ENCODE assay signal across 11 cellular contexts in genomic region chr5:124193371-124193789, GRCh38.
DNase-seq lines count a peak whose midpoint lies in the region; TF ChIP-seq lines count a peak whose summit lies in the region.
"Had no signal": no experiment of that assay in that cellular context is flagged by ENCODE, and none has a peak within 500 bp of the region (broad histone marks: within the 10 kb centered on the region; RNA-seq: fewer than 3 reads in every experiment).

No MANE protein-coding gene starts in this region.

- peak overlapping the region; percentile 11 for H3K27ac ChIP-seq in mammary epithelial cell (ENCODE audit: insufficient read depth, low read depth, low read length)
- H3K27ac ChIP-seq: VCaP had no signal

- POLR2A ChIA-PET in AG04449 (lab: Yijun Ruan, JAX) = no interaction called here

- peak overlapping the region; percentile 67 for H3K4me2 ChIP-seq in mammary epithelial cell (ENCODE audit: insufficient read depth, low read depth, low read length)

- TF ChIP-seq CTCF in AG04449 (IDR thresholded peaks at IDR 0.05; ENCODE audit: insufficient read depth, low read length, missing control alignments) (no peak), mammary epithelial cell (conservative IDR thresholded peaks at IDR 0.05 in 1 of 2, IDR thresholded peaks at IDR 0.05 in 1 of 2; ENCODE audit: extremely low read depth in 1 of 2, insufficient read depth in 1 of 2, low read depth in 1 of 2, low read length in 2 of 2) (no peak), GM10266 (IDR thresholded peaks at IDR 0.05; ENCODE audit: control insufficient read depth, insufficient read depth, low read depth, missing control alignments) (no peak)

- BruUV-seq in mammary epithelial cell (replicated peaks; lab: Mats Ljungman, UMichigan) = no TSS peak

- H3K4me3 ChIP-seq in AG04449 (ENCODE audit: low read depth, low read length) (no peak overlapping the region), mammary epithelial cell (replicated peaks in 1 of 3; ENCODE audit: insufficient read depth in 1 of 3, low read depth in 2 of 3, low read length in 3 of 3) (no peak overlapping the region)

- H3K27me3 ChIP-seq in mammary epithelial cell (ENCODE audit: insufficient read depth, low read length) = no peaks in the 10 kb centered on the region

- in situ Hi-C loops in mammary epithelial cell (cut with MboI; ENCODE audit: low sequenced_read_pairs in 2 of 2) = no loop called here

- H3K9ac ChIP-seq in mammary epithelial cell (ENCODE audit: insufficient read depth, low read length) = no peak overlapping the region

- 27% methylated on average over 4 of the region's 4 CpGs for WGBS in mammary epithelial cell (ENCODE audit: low coverage, missing lambda C conversion rate)

- peak overlapping the region; percentile 63 for H2AFZ ChIP-seq in mammary epithelial cell (ENCODE audit: low read depth, low read length)

- intact Hi-C loops in mammary epithelial cell (cut with micrococcal nuclease) = no loop called here

- H3K9me3 ChIP-seq in mammary epithelial cell (replicated peaks; ENCODE audit: insufficient read depth, low read length) = no peaks in the 10 kb centered on the region

- dilution Hi-C loops in mammary epithelial cell (cut with HindIII; ENCODE audit: low sequenced_read_pairs) = no loop called here

- no peaks in the 10 kb centered on the region for H4K20me1 ChIP-seq in mammary epithelial cell (ENCODE audit: insufficient read depth, low read length)

- no peaks in the 10 kb centered on the region for H3K79me2 ChIP-seq in mammary epithelial cell (ENCODE audit: insufficient read depth, low read length)

- DNase-seq in AG04449 (ENCODE audit: low read depth, low spot score) (peak; percentile 7), HT1080 (ENCODE audit: low read depth) (peak; percentile 68), mammary epithelial cell (peak; percentile 58), iris pigment epithelial cell (ENCODE audit: low read depth) (peak; percentile 58), GM10266 (ENCODE audit: extremely low spot score) (no peak), DMS153 treated with DMSO at 0.1 percent for 48 hours (lab: John Stamatoyannopoulos, UW; ENCODE audit: unreplicated experiment) (no peak), D341Med (ENCODE audit: low spot score) (no peak), NCI-H82 (lab: John Stamatoyannopoulos, UW) (no peak)
- DNase-seq: H9, KG1 had no signal

- peaks cover 16% of the 10 kb centered on the region for H3K4me1 ChIP-seq in mammary epithelial cell (ENCODE audit: insufficient read depth, low read length)

- H3K36me3 ChIP-seq in mammary epithelial cell (ENCODE audit: insufficient read depth, low read length) = no peaks in the 10 kb centered on the region

- CTCF ChIA-PET in AG04449 (lab: Yijun Ruan, JAX) (no interaction called here), mammary epithelial cell (lab: Charles Lee; ENCODE audit: low non-redundant PET) (no interaction called here)

Comparison
In these comparisons a context has a peak if more than half of its experiments do, and no peak if none do; other contexts are left out.
1. DNase-seq: peak in AG04449 (single experiment), HT1080 (single experiment), mammary epithelial cell (single experiment) and iris pigment epithelial cell (single experiment); none in GM10266 (single experiment), DMS153 treated with DMSO at 0.1 percent for 48 hours (single experiment), D341Med (single experiment) and NCI-H82 (single experiment).